ENCODE assay signal across 1 cellular context in genomic region chr1:1234180-1234808, GRCh38.
TF ChIP-seq lines count a peak whose summit lies in the region.

No MANE protein-coding gene starts in this region.

TF ChIP-seq in GM12878, 131 proteins besides CTCF, POLR2A, EP300 and RAD21:
- no peak for TF ChIP-seq POU2F2 (IDR thresholded peaks at IDR 0.05; ENCODE audit: borderline replicate concordance, low read depth, low read length)
- TF ChIP-seq, protein P1, sequence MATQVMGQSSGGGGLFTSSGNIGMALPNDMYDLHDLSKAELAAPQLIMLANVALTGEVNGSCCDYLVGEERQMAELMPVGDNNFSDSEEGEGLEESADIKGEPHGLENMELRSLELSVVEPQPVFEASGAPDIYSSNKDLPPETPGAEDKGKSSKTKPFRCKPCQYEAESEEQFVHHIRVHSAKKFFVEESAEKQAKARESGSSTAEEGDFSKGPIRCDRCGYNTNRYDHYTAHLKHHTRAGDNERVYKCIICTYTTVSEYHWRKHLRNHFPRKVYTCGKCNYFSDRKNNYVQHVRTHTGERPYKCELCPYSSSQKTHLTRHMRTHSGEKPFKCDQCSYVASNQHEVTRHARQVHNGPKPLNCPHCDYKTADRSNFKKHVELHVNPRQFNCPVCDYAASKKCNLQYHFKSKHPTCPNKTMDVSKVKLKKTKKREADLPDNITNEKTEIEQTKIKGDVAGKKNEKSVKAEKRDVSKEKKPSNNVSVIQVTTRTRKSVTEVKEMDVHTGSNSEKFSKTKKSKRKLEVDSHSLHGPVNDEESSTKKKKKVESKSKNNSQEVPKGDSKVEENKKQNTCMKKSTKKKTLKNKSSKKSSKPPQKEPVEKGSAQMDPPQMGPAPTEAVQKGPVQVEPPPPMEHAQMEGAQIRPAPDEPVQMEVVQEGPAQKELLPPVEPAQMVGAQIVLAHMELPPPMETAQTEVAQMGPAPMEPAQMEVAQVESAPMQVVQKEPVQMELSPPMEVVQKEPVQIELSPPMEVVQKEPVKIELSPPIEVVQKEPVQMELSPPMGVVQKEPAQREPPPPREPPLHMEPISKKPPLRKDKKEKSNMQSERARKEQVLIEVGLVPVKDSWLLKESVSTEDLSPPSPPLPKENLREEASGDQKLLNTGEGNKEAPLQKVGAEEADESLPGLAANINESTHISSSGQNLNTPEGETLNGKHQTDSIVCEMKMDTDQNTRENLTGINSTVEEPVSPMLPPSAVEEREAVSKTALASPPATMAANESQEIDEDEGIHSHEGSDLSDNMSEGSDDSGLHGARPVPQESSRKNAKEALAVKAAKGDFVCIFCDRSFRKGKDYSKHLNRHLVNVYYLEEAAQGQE (IDR thresholded peaks at IDR 0.05; ENCODE audit: low read depth, low read length) = no peak
- TF ChIP-seq, protein P2, sequence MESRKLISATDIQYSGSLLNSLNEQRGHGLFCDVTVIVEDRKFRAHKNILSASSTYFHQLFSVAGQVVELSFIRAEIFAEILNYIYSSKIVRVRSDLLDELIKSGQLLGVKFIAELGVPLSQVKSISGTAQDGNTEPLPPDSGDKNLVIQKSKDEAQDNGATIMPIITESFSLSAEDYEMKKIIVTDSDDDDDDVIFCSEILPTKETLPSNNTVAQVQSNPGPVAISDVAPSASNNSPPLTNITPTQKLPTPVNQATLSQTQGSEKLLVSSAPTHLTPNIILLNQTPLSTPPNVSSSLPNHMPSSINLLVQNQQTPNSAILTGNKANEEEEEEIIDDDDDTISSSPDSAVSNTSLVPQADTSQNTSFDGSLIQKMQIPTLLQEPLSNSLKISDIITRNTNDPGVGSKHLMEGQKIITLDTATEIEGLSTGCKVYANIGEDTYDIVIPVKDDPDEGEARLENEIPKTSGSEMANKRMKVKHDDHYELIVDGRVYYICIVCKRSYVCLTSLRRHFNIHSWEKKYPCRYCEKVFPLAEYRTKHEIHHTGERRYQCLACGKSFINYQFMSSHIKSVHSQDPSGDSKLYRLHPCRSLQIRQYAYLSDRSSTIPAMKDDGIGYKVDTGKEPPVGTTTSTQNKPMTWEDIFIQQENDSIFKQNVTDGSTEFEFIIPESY (IDR thresholded peaks at IDR 0.05) = no peak
